Comparison of ENCODE assay signal across 10 cellular contexts in genomic region chr14:55701638-55702037, GRCh38.
DNase-seq lines count a peak whose midpoint lies in the region; ATAC-seq and TF ChIP-seq lines count a peak whose summit lies in the region.
"Had no signal": no experiment of that assay in that cellular context is flagged by ENCODE, and none has a peak within 500 bp of the region (broad histone marks: within the 10 kb centered on the region; RNA-seq: fewer than 3 reads in every experiment).

No MANE protein-coding gene starts in this region.

- H3K27me3 ChIP-seq in SK-N-SH (ENCODE audit: insufficient read depth), result no peaks in the 10 kb centered on the region
- H3K27me3 ChIP-seq: gastroesophageal sphincter had no signal

- H3K27ac ChIP-seq in SK-N-SH (ENCODE audit: low read depth in 2 of 2, low read length in 1 of 2), result no peak overlapping the region
- H3K27ac ChIP-seq: gastroesophageal sphincter had no signal

- CTCF ChIA-PET in GM10248 (lab: Yijun Ruan, JAX) (interaction anchor here (1.3 kb wide), 1 partner anchor 22 kb away, joined by 4 read pairs; no protein-coding TSS in a partner anchor), SK-N-SH (lab: Yijun Ruan, JAX) (no interaction called here)
- CTCF ChIA-PET in activated CD4-positive, alpha-beta memory T cell treated with anti-CD3 and anti-CD28 coated beads, Interleukin-2, amount 10 ng/mL, durations not matched to agents 7 days and 5 days (lab: Charles Lee), result no interaction called here

- DNase-seq in GM10248 (ENCODE audit: extremely low spot score) (peak; percentile 57), epithelial cell of esophagus (ENCODE audit: low read depth) (peak; percentile 71), T1000 (lab: John Stamatoyannopoulos, UW) (no peak), T-helper 9 cell (no peak), SK-N-SH (no peak)
- no peak for DNase-seq in activated CD4-positive, alpha-beta memory T cell treated with anti-CD3 and anti-CD28 coated beads, Interleukin-2, amount 10 ng/mL, durations not matched to agents 7 days and 5 days
- DNase-seq: SHP77 treated with DMSO at 0.1 percent for 48 hours had no signal

- no peak for TF ChIP-seq RAD21 in SK-N-SH (IDR thresholded peaks at IDR 0.05; ENCODE audit: low read length)

- no peak overlapping the region for H3K9ac ChIP-seq in SK-N-SH

- WGBS in SK-N-SH (ENCODE audit: low lambda C conversion rate), result 78% methylated on average over 1 of the region's 1 CpG

- no peak overlapping the region for H3K27ac Mint-ChIP-seq in activated CD4-positive, alpha-beta memory T cell treated with anti-CD3 and anti-CD28 coated beads, Interleukin-2, amount 10 ng/mL, durations not matched to agents 7 days and 5 days

- H3K4me3 ChIP-seq in epithelial cell of esophagus (ENCODE audit: low read length), result no peak overlapping the region
- H3K4me3 ChIP-seq in SK-N-SH (ENCODE audit: low read depth in 2 of 2, low read length in 1 of 2), result no peak overlapping the region
- H3K4me3 ChIP-seq: gastroesophageal sphincter had no signal

- TF ChIP-seq EP300 in SK-N-SH (IDR thresholded peaks at IDR 0.05; ENCODE audit: borderline replicate concordance in 1 of 2, low read depth in 1 of 2, low read length in 1 of 2), result no peak

- no peaks in the 10 kb centered on the region for H3K36me3 ChIP-seq in SK-N-SH (replicated peaks in 1 of 2; ENCODE audit: control insufficient read depth in 1 of 2, insufficient read depth in 2 of 2, low read length in 1 of 2)

- POLR2A ChIA-PET in GM10248 (lab: Yijun Ruan, JAX) (no interaction called here), SK-N-SH (lab: Yijun Ruan, JAX) (no interaction called here)
- POLR2A ChIA-PET in activated CD4-positive, alpha-beta memory T cell treated with anti-CD3 and anti-CD28 coated beads, Interleukin-2, amount 10 ng/mL, durations not matched to agents 7 days and 5 days (lab: Charles Lee), result no interaction called here

- no peaks in the 10 kb centered on the region for H3K79me2 ChIP-seq in SK-N-SH (ENCODE audit: insufficient read depth)

- ATAC-seq in GM19467 (IDR thresholded peaks at IDR 0.05; ENCODE audit: unreplicated experiment), result peak; percentile 95
- ATAC-seq in HG03097 (IDR thresholded peaks at IDR 0.05; ENCODE audit: low FRiP score, unreplicated experiment), result peak; percentile 81
- ATAC-seq: gastroesophageal sphincter had no signal

- H2AFZ ChIP-seq in SK-N-SH (ENCODE audit: low read depth), result no peak overlapping the region

- no peaks in the 10 kb centered on the region for H4K20me1 ChIP-seq in SK-N-SH (ENCODE audit: insufficient read depth)

- H3K4me1 Mint-ChIP-seq in activated CD4-positive, alpha-beta memory T cell treated with anti-CD3 and anti-CD28 coated beads, Interleukin-2, amount 10 ng/mL, durations not matched to agents 7 days and 5 days, result no peaks in the 10 kb centered on the region

- H3K4me1 ChIP-seq in SK-N-SH (ENCODE audit: control insufficient read depth in 1 of 2, insufficient read depth in 2 of 2, low read depth in 1 of 2, low read length in 1 of 2), result peaks cover 0 to 5% of the 10 kb centered on the region in 2 experiments; a peak in 2 of 4 replicates
- H3K4me1 ChIP-seq: gastroesophageal sphincter had no signal

- no peaks in the 10 kb centered on the region for H3K36me3 Mint-ChIP-seq in activated CD4-positive, alpha-beta memory T cell treated with anti-CD3 and anti-CD28 coated beads, Interleukin-2, amount 10 ng/mL, durations not matched to agents 7 days and 5 days (ENCODE audit: low read depth)

- no peaks in the 10 kb centered on the region for H3F3A ChIP-seq in SK-N-SH (replicated peaks; ENCODE audit: insufficient read depth)

- H3K9me3 ChIP-seq in SK-N-SH, result no peaks in the 10 kb centered on the region
- H3K9me3 ChIP-seq: gastroesophageal sphincter had no signal

- H3K4me2 ChIP-seq in SK-N-SH, result no peak overlapping the region

- H3K27me3 Mint-ChIP-seq in activated CD4-positive, alpha-beta memory T cell treated with anti-CD3 and anti-CD28 coated beads, Interleukin-2, amount 10 ng/mL, durations not matched to agents 7 days and 5 days, result no peaks in the 10 kb centered on the region

- TF ChIP-seq CTCF in GM10248 (IDR thresholded peaks at IDR 0.05; ENCODE audit: control extremely low read depth, extremely low read depth, low read depth, missing control alignments), result no peak
- TF ChIP-seq CTCF in epithelial cell of esophagus (IDR thresholded peaks at IDR 0.05; ENCODE audit: insufficient read depth, low read depth, low read length, missing control alignments), result no peak
- no peak for TF ChIP-seq CTCF in SK-N-SH (IDR thresholded peaks at IDR 0.05)

- no peaks in the 10 kb centered on the region for H3K9me2 ChIP-seq in SK-N-SH

- H3K9me3 Mint-ChIP-seq in activated CD4-positive, alpha-beta memory T cell treated with anti-CD3 and anti-CD28 coated beads, Interleukin-2, amount 10 ng/mL, durations not matched to agents 7 days and 5 days, result no peaks in the 10 kb centered on the region

- H3K4me3 Mint-ChIP-seq in activated CD4-positive, alpha-beta memory T cell treated with anti-CD3 and anti-CD28 coated beads, Interleukin-2, amount 10 ng/mL, durations not matched to agents 7 days and 5 days, result no peak overlapping the region

TF ChIP-seq in SK-N-SH, 30 proteins besides CTCF, POLR2A, EP300 and RAD21:
- no peak for TF ChIP-seq MXI1 (IDR thresholded peaks at IDR 0.05; ENCODE audit: low read depth, low read length)
- TF ChIP-seq USF1 (IDR thresholded peaks at IDR 0.05; ENCODE audit: borderline replicate concordance, low read depth), result no peak
- no peak for TF ChIP-seq RCOR1 (IDR thresholded peaks at IDR 0.05; ENCODE audit: low read length)
- TF ChIP-seq TEAD4 (IDR thresholded peaks at IDR 0.05; ENCODE audit: borderline replicate concordance, insufficient read depth), result no peak
- TF ChIP-seq ZBTB33 (IDR thresholded peaks at IDR 0.05; ENCODE audit: borderline replicate concordance, low read depth), result no peak

Comparison
In these comparisons a context has a peak if more than half of its experiments do, and no peak if none do; other contexts are left out.
1. DNase-seq: peak in GM10248 (single experiment) and epithelial cell of esophagus (single experiment); none in T1000 (single experiment), T-helper 9 cell (single experiment), SK-N-SH (single experiment) and activated CD4-positive, alpha-beta memory T cell treated with anti-CD3 and anti-CD28 coated beads, Interleukin-2, amount 10 ng/mL, durations not matched to agents 7 days and 5 days (single experiment).